ENCODE assay signal across 21 cellular contexts in genomic region chr10:86209726-86210125, GRCh38.
"Had no signal": no experiment of that assay in that cellular context is flagged by ENCODE, and none has a peak within 500 bp of the region (broad histone marks: within the 10 kb centered on the region; RNA-seq: fewer than 3 reads in every experiment).

No MANE protein-coding gene starts in this region.

- H3K9me3 ChIP-seq: MG63, SJSA1 had no signal

- H3K27ac ChIP-seq: SJSA1, SK-N-MC had no signal

- ATAC-seq: HepG2 had no signal

- H3K4me3 ChIP-seq: MG63, SJSA1, SK-N-MC had no signal

- H3K4me1 ChIP-seq: SJSA1 had no signal

- H3K27me3 ChIP-seq: MG63, SJSA1 had no signal

- FAIRE-seq: HepG2, RCC 7860 had no signal

- H3K36me3 ChIP-seq: MG63, SJSA1 had no signal

- DNase-seq: IMR-90, Karpas-422, KG1, MG63, NCI-H1092, NCI-H1417 treated with DMSO at 0.1 percent for 48 hours, NCI-H1694 treated with DMSO at 0.1 percent for 48 hours, NCI-H1930, NCI-H2107, NCI-H226, NCI-H446, NCI-H510A, NCI-H524 treated with DMSO at 0.1 percent for 48 hours, NCI-H774, Right ventricle myocardium superior, RPMI8226, SIG-M5 had no signal
